ENCODE assay signal across 8 cellular contexts in the genomic region with DNA sequence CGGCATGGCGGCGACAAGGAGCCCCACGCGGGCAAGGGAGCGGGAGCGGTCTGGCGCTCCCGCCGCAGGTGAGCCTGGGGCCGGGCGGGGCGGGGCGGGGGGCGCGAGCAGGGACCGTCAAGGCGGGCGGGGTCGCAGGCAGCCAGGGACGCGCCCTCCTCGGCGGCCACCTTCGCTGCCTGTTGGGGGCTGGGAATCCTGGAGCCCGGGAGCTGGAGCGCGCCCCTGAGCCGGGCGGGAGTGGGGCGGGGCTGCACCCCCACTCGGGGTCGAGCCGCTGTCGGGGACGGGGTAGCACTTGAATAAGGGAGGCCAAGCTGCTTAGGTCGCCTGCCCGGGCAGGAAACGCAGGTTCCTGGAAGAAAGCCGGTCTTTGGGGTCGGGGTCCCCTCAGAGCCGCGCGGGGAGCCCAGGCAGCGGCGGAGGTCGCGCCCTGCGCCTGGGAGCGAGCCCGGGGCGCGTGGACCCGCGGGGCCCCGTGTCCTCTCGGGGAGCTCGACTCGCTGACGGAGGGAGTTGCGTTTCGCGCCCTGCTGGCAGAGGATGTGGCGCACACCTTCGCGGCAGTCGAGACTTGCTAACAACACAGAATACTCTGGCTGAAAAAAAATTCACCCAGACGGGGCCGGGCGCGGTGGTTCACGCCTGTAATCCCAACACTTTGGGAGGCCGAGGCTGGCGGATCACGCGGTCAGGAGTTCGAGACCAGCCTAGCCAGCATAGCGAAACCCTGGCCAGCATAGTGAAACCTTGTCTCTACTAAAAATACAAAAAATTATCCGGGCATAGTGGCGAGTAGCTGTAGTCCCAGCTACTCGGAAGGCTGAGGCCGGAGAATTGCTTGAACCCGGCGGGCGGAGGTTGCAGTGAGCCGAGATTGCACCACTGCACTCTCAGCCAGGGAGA.
DNase-seq lines count a peak whose midpoint lies in the region; ATAC-seq lines count a peak whose summit lies in the region.

No MANE protein-coding gene starts in this region.

- no peaks in the 10 kb centered on the region for H3K9me3 ChIP-seq in muscle layer of duodenum (ENCODE audit: control insufficient read depth in 1 of 2, low read length in 2 of 2)

- H3K4me3 ChIP-seq in muscle layer of duodenum (ENCODE audit: low read depth in 1 of 2, low read length in 2 of 2), result peak overlapping the region; percentile 47 to 73

- H3K9me3 Mint-ChIP-seq in stimulated activated effector memory CD8-positive, alpha-beta T cell treated with anti-CD3 and anti-CD28 coated beads, Interleukin-12 subunit alpha, Interleukin-12 subunit beta, amount 100 ng/mL, for 72 hours, result no peaks in the 10 kb centered on the region

- peaks cover 0 to 8% of the 10 kb centered on the region in 2 donors for H3K4me1 ChIP-seq in muscle layer of duodenum (ENCODE audit: control insufficient read depth in 1 of 2, insufficient read depth in 2 of 2, low read length in 2 of 2)

- peaks cover 4% of the 10 kb centered on the region for H3K27me3 ChIP-seq in muscle layer of duodenum (ENCODE audit: low read depth, low read length)

- DNase-seq in NCI-H2029 (lab: John Stamatoyannopoulos, UW) (peak; percentile 55), NCI-H2029 treated with DMSO at 0.1 percent for 48 hours (lab: John Stamatoyannopoulos, UW) (no peak), NCI-H2196 (lab: John Stamatoyannopoulos, UW; ENCODE audit: unreplicated experiment) (peak; percentile 51)
- peak; percentile 76 to 82 for DNase-seq in activated CD4-positive, alpha-beta T cell treated with anti-CD3 and anti-CD28 coated beads, Interleukin-2, amount 50 U/mL, for 4 hours
- DNase-seq in effector CD8-positive, alpha-beta T cell (lab: John Stamatoyannopoulos, UW), result peak; percentile 68
- peak; percentile 63 to 87 for DNase-seq in stimulated activated effector memory CD8-positive, alpha-beta T cell treated with anti-CD3 and anti-CD28 coated beads, Interleukin-12 subunit alpha, Interleukin-12 subunit beta, amount 100 ng/mL, for 72 hours (ENCODE audit: low spot score in 2 of 2)

- no peak overlapping the region for H3K27ac ChIP-seq in muscle layer of duodenum (ENCODE audit: low read length)

- H3K27ac Mint-ChIP-seq in stimulated activated effector memory CD8-positive, alpha-beta T cell treated with anti-CD3 and anti-CD28 coated beads, Interleukin-12 subunit alpha, Interleukin-12 subunit beta, amount 100 ng/mL, for 72 hours, result no peak overlapping the region

- peak overlapping the region; percentile 73 for H3K4me3 Mint-ChIP-seq in stimulated activated effector memory CD8-positive, alpha-beta T cell treated with anti-CD3 and anti-CD28 coated beads, Interleukin-12 subunit alpha, Interleukin-12 subunit beta, amount 100 ng/mL, for 72 hours

- H3K4me1 Mint-ChIP-seq in stimulated activated effector memory CD8-positive, alpha-beta T cell treated with anti-CD3 and anti-CD28 coated beads, Interleukin-12 subunit alpha, Interleukin-12 subunit beta, amount 100 ng/mL, for 72 hours, result peaks cover 30% of the 10 kb centered on the region

- no peaks in the 10 kb centered on the region for H3K36me3 Mint-ChIP-seq in stimulated activated effector memory CD8-positive, alpha-beta T cell treated with anti-CD3 and anti-CD28 coated beads, Interleukin-12 subunit alpha, Interleukin-12 subunit beta, amount 100 ng/mL, for 72 hours

- no peaks in the 10 kb centered on the region for H3K36me3 ChIP-seq in muscle layer of duodenum (ENCODE audit: control insufficient read depth in 1 of 2, insufficient read depth in 2 of 2, low read length in 2 of 2)

- peak; percentile 79 for ATAC-seq in HG02943 (IDR thresholded peaks at IDR 0.05; ENCODE audit: low read depth, unreplicated experiment)
- ATAC-seq in stimulated activated effector memory CD8-positive, alpha-beta T cell treated with anti-CD3 and anti-CD28 coated beads, Interleukin-12 subunit alpha, Interleukin-12 subunit beta, amount 100 ng/mL, for 72 hours, result peak; percentile 93
